17 cellular contexts compared by ENCODE assay signal in the genomic region with DNA sequence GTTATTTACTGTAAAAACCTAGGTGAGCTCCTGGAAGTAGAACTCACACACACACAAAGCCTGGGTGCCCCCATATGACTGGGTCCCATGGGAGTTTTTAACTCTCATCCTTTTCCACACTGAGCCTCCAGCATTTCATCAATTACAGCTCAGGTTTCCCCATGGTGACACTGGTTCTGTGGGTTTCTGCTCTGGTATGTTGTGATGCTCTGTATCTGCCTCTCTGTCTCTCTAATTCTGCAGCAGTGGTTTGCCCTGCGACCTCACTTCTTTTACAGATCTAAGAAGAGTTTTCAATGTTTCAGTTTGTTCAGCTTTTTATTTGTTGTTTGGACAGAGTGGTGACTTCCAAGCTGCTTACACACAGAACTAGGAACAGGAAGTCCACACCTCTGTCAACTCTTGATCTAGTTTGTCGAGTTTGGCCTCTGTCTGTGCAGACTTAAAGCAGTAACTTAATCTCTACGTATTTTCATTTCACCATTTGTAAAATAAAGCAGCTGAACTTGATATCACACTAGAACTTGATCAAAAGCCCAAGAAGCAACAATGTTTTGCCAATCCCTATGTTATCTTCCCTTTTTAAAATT.
"Had no signal": no experiment of that assay in that cellular context is flagged by ENCODE, and none has a peak within 500 bp of the region (broad histone marks: within the 10 kb centered on the region; RNA-seq: fewer than 3 reads in every experiment).

No MANE protein-coding gene starts in this region.

- H3K4me3 ChIP-seq: esophagus squamous epithelium, heart right ventricle, tibial nerve had no signal

- H3K4me1 Mint-ChIP-seq: activated CD4-positive, alpha-beta T cell treated with anti-CD3 and anti-CD28 coated beads for 36 hours; activated naive CD8-positive, alpha-beta T cell treated with anti-CD3 and anti-CD28 coated beads, Interleukin-2, amount 10 ng/mL, durations not matched to agents 7 days and 5 days; immature natural killer cell; memory B cell; naive thymus-derived CD4-positive, alpha-beta T cell had no signal

- H3K4me1 ChIP-seq: esophagus squamous epithelium, heart right ventricle, tibial nerve had no signal

- DNase-seq: activated CD4-positive, alpha-beta memory T cell treated with anti-CD3 and anti-CD28 coated beads for 36 hours; activated CD4-positive, alpha-beta T cell treated with anti-CD3 and anti-CD28 coated beads for 36 hours; activated naive CD4-positive, alpha-beta T cell treated with Interleukin-2 at 50 U/mL for 16 hours; activated naive CD8-positive, alpha-beta T cell treated with anti-CD3 and anti-CD28 coated beads, Interleukin-2, amount 10 ng/mL, durations not matched to agents 7 days and 5 days; activated T-cell treated with anti-CD3 and anti-CD28 coated beads for 4 hours; amygdala; dermis blood vessel endothelial cell; effector memory CD4-positive, alpha-beta T cell; esophagus squamous epithelium; heart right ventricle; immature natural killer cell; naive thymus-derived CD4-positive, alpha-beta T cell; stimulated activated CD4-positive, alpha-beta T cell treated with anti-CD3 and anti-CD28 coated beads, Interleukin-12 subunit alpha, Interleukin-12 subunit beta, amount 100 ng/mL, for 4 hours; stimulated activated CD4-positive, alpha-beta T cell treated with anti-CD3 and anti-CD28 coated beads, Interleukin-1b, Interleukin-23, amount 100 ng/mL, for 48 hours had no signal

- H3K27ac ChIP-seq: esophagus squamous epithelium, heart right ventricle, tibial nerve had no signal

- ATAC-seq: activated CD4-positive, alpha-beta T cell treated with anti-CD3 and anti-CD28 coated beads for 36 hours; heart right ventricle; naive thymus-derived CD4-positive, alpha-beta T cell had no signal

- H3K36me3 Mint-ChIP-seq: activated CD4-positive, alpha-beta memory T cell treated with anti-CD3 and anti-CD28 coated beads for 36 hours; activated naive CD8-positive, alpha-beta T cell treated with anti-CD3 and anti-CD28 coated beads, Interleukin-2, amount 10 ng/mL, durations not matched to agents 7 days and 5 days; immature natural killer cell; memory B cell had no signal

- H3K9me3 Mint-ChIP-seq: activated naive CD8-positive, alpha-beta T cell treated with anti-CD3 and anti-CD28 coated beads, Interleukin-2, amount 10 ng/mL, durations not matched to agents 7 days and 5 days had no signal

- H3K4me3 Mint-ChIP-seq: activated CD4-positive, alpha-beta memory T cell treated with anti-CD3 and anti-CD28 coated beads for 36 hours; activated CD4-positive, alpha-beta T cell treated with anti-CD3 and anti-CD28 coated beads for 36 hours; activated naive CD8-positive, alpha-beta T cell treated with anti-CD3 and anti-CD28 coated beads, Interleukin-2, amount 10 ng/mL, durations not matched to agents 7 days and 5 days; immature natural killer cell; memory B cell; naive thymus-derived CD4-positive, alpha-beta T cell; stimulated activated naive CD8-positive, alpha-beta T cell treated with anti-CD3 and anti-CD28 coated beads, Interleukin-15, Interleukin-2, amounts not matched to agents 100 ng/mL and 50 ng/mL, for 24 hours had no signal

- H3K27me3 ChIP-seq: esophagus squamous epithelium, heart right ventricle, tibial nerve had no signal

- H3K36me3 ChIP-seq: esophagus squamous epithelium, heart right ventricle, tibial nerve had no signal

- H3K27me3 Mint-ChIP-seq: activated CD4-positive, alpha-beta memory T cell treated with anti-CD3 and anti-CD28 coated beads for 36 hours; activated CD4-positive, alpha-beta T cell treated with anti-CD3 and anti-CD28 coated beads for 36 hours; activated naive CD8-positive, alpha-beta T cell treated with anti-CD3 and anti-CD28 coated beads, Interleukin-2, amount 10 ng/mL, durations not matched to agents 7 days and 5 days; memory B cell; naive thymus-derived CD4-positive, alpha-beta T cell; stimulated activated naive CD8-positive, alpha-beta T cell treated with anti-CD3 and anti-CD28 coated beads, Interleukin-15, Interleukin-2, amounts not matched to agents 100 ng/mL and 50 ng/mL, for 24 hours had no signal

- H3K27ac Mint-ChIP-seq: activated CD4-positive, alpha-beta memory T cell treated with anti-CD3 and anti-CD28 coated beads for 36 hours; activated CD4-positive, alpha-beta T cell treated with anti-CD3 and anti-CD28 coated beads for 36 hours; activated naive CD8-positive, alpha-beta T cell treated with anti-CD3 and anti-CD28 coated beads, Interleukin-2, amount 10 ng/mL, durations not matched to agents 7 days and 5 days; immature natural killer cell; memory B cell; naive thymus-derived CD4-positive, alpha-beta T cell; stimulated activated naive CD8-positive, alpha-beta T cell treated with anti-CD3 and anti-CD28 coated beads, Interleukin-15, Interleukin-2, amounts not matched to agents 100 ng/mL and 50 ng/mL, for 24 hours had no signal
